Comparison of ENCODE assay signal across 15 cellular contexts in the genomic region with DNA sequence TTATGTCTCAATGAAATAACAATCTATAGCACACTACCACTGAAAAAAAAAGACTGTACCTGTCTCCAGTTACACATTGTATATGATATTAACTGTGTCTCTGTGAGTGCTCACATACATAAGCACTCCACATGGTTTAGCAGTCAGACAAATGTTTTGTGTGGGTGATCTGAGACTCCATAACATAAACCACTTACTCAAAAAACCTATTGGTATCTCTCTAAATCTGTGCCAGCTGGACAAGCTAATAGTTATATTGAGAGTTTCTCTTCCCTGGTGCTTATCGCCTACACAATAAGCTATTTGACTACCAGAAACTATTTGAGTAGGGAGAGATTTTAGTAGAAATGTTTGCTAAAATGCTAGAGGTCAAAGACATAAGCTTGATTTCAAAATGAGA.
DNase-seq lines count a peak whose midpoint lies in the region; ATAC-seq and TF ChIP-seq lines count a peak whose summit lies in the region.
"Had no signal": no experiment of that assay in that cellular context is flagged by ENCODE, and none has a peak within 500 bp of the region (broad histone marks: within the 10 kb centered on the region; RNA-seq: fewer than 3 reads in every experiment).

No MANE protein-coding gene starts in this region.

- H3K27ac ChIP-seq in coronary artery, result no peak overlapping the region
- H3K27ac ChIP-seq: gastrocnemius medialis, psoas muscle had no signal

- CTCF ChIA-PET in GM10248 (lab: Yijun Ruan, JAX), result interaction anchor here (0.9 to 1.2 kb wide), 3 partner anchors 9 to 62 kb away, joined by 3 to 4 read pairs (median 3); no protein-coding TSS in a partner anchor

- H3K9me3 ChIP-seq in HAP-1, result no peaks in the 10 kb centered on the region
- H3K9me3 ChIP-seq: gastrocnemius medialis, psoas muscle had no signal

- POLR2A ChIA-PET in GM10248 (lab: Yijun Ruan, JAX), result no interaction called here

- DNase-seq in GM10248 (ENCODE audit: extremely low spot score), result peak; percentile 15
- no peak for DNase-seq in left lobe of liver (ENCODE audit: low spot score)
- DNase-seq in coronary artery (ENCODE audit: low spot score), result no peak
- no peak for DNase-seq in sciatic nerve (ENCODE audit: low spot score)
- no peak for DNase-seq in HAP-1 (ENCODE audit: low spot score in 2 of 2)
- DNase-seq: activated CD4-positive, alpha-beta T cell treated with anti-CD3 and anti-CD28 coated beads, Interleukin-2, amount 50 U/mL, for 1 hour; activated effector memory CD4-positive, alpha-beta T cell treated with Interleukin-2 at 50 U/mL for 16 hours; gastrocnemius medialis; NCI-H1048; NCI-H510A; psoas muscle; T-helper 17 cell had no signal

- H3K4me1 ChIP-seq in HAP-1, result no peaks in the 10 kb centered on the region
- H3K4me1 ChIP-seq: gastrocnemius medialis, psoas muscle had no signal

- no peaks in the 10 kb centered on the region for H3K36me3 ChIP-seq in HAP-1 (replicated peaks)
- H3K36me3 ChIP-seq: gastrocnemius medialis had no signal

- in situ Hi-C loops in HAP-1 (cut with MboI; ENCODE audit: low sequenced_read_pairs), result no loop called here

- ATAC-seq in GM19035 (IDR thresholded peaks at IDR 0.05; ENCODE audit: unreplicated experiment) (peak; percentile 60), GM21786 (IDR thresholded peaks at IDR 0.05; ENCODE audit: unreplicated experiment) (peak; percentile 70), HG03175 (IDR thresholded peaks at IDR 0.05; ENCODE audit: unreplicated experiment) (peak; percentile 69), left lobe of liver (no peak), sciatic nerve (no peak)
- ATAC-seq: gastrocnemius medialis, psoas muscle, T-helper 17 cell had no signal

- H3K4me3 ChIP-seq in coronary artery (no peak overlapping the region), HAP-1 (no peak overlapping the region)
- H3K4me3 ChIP-seq: gastrocnemius medialis, psoas muscle had no signal

- H3K27me3 ChIP-seq in HAP-1 (ENCODE audit: low read depth), result no peaks in the 10 kb centered on the region; the same call in 1 of the 2 replicates
- H3K27me3 ChIP-seq: gastrocnemius medialis had no signal

- intact Hi-C loops in sciatic nerve (cut with DNase I), result no loop called here

- no peak for TF ChIP-seq CTCF in GM10248 (IDR thresholded peaks at IDR 0.05; ENCODE audit: control extremely low read depth, extremely low read depth, low read depth, missing control alignments)
- TF ChIP-seq CTCF in coronary artery (IDR thresholded peaks at IDR 0.05), result no peak

Comparison
In these comparisons a context has a peak if more than half of its experiments do, and no peak if none do; other contexts are left out.
1. ATAC-seq: peak in GM19035 (single experiment), GM21786 (single experiment) and HG03175 (single experiment); none in left lobe of liver (single experiment) and sciatic nerve (single experiment).